ENCODE assay signal across 8 cellular contexts in the genomic region with DNA sequence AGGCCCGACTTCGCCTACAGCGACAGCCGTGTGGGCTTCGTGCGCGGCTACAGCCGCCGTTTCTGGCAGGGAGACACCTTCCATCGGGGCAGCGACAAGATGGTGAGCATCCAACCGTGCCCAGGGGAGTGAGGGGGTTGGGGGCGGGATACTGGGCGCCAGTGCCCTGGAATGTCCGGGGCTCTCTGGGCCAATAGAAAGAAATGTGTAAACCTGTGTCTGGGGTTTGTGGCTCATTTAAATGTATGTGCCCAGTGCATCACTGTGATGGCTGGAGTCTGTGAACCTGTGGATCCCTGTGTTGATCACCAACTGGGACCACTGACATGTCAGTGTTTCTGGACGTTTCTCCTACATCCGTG. TPM values are rescaled to one million over a fixed set of nuclear protein-coding genes. Genes with fewer than 3 reads are reported as not detected.
DNase-seq lines count a peak whose midpoint lies in the region; ATAC-seq and TF ChIP-seq lines count a peak whose summit lies in the region.

No MANE protein-coding gene starts in this region.

- no peak for ATAC-seq in GM19324 (IDR thresholded peaks at IDR 0.05; ENCODE audit: low FRiP score, unreplicated experiment)

- peaks cover 10% of the 10 kb centered on the region; the same call in 1 of the 2 replicates for H3K27me3 ChIP-seq in HUES64 (ENCODE audit: insufficient read depth, low read length)

- peaks cover 17 to 22% (median 18%) of the 10 kb centered on the region in 3 donors for H3K27me3 Mint-ChIP-seq in CD14-positive monocyte (ENCODE audit: low read depth in 3 of 3)
- peaks cover 39% of the 10 kb centered on the region for H3K27me3 Mint-ChIP-seq in nephron (ENCODE audit: low read depth)

- DNase-seq in CD14-positive monocyte (ENCODE audit: low spot score) (no peak), coronary artery (ENCODE audit: low spot score) (no peak), dermis blood vessel endothelial cell (no peak), NCI-H128 (lab: John Stamatoyannopoulos, UW; ENCODE audit: unreplicated experiment) (no peak), NOMO-1 treated with dmso at 0.1 percent for 144 hours (lab: John Stamatoyannopoulos, UW; ENCODE audit: unreplicated experiment) (no peak)

- H3K27ac Mint-ChIP-seq in CD14-positive monocyte = peak overlapping the region in 3 of 7 donors; percentile 26 to 54 (median 44)
- H3K27ac Mint-ChIP-seq in nephron = peak overlapping the region in 2 of 3 experiments; percentile 35 to 63

- H3K36me3 ChIP-seq in HUES64 (ENCODE audit: insufficient read depth, low read length) = peaks cover 22% of the 10 kb centered on the region

- TF ChIP-seq CTCF in CD14-positive monocyte (IDR thresholded peaks at IDR 0.05) (no peak), coronary artery (IDR thresholded peaks at IDR 0.05) (no peak), nephron (IDR thresholded peaks at IDR 0.05; ENCODE audit: unreplicated experiment in 3 of 3) (no peak)

- peak overlapping the region; percentile 86 to 93 for H3K4me3 Mint-ChIP-seq in CD14-positive monocyte
- H3K4me3 Mint-ChIP-seq in nephron = peak overlapping the region; percentile 92 to 94 (median 94)

- H3K36me3 Mint-ChIP-seq in CD14-positive monocyte (no peaks in the 10 kb centered on the region), nephron (ENCODE audit: low read depth) (no peaks in the 10 kb centered on the region)

- H3K9ac ChIP-seq in HUES64 (ENCODE audit: low read depth, low read length) = peak overlapping the region; percentile 95

- intact Hi-C loops in CD14-positive monocyte (cut with micrococcal nuclease) = no loop called here

- H3K4me1 Mint-ChIP-seq in CD14-positive monocyte (peaks cover 22% of the 10 kb centered on the region), nephron (peaks cover 31% of the 10 kb centered on the region)

- H3K4me1 ChIP-seq in HUES64 (ENCODE audit: insufficient read depth, low read length) = peaks cover 3% of the 10 kb centered on the region; the same call in 1 of the 2 replicates

- H3K9me3 Mint-ChIP-seq in CD14-positive monocyte = peaks cover 0 to 3% (median 0%) of the 10 kb centered on the region in 7 donors
- H3K9me3 Mint-ChIP-seq in nephron = no peaks in the 10 kb centered on the region

- WGBS in HUES64 = 3% methylated on average over 17 of the region's 17 CpGs

- H3K9me3 ChIP-seq in HUES64 (ENCODE audit: insufficient read depth, low read depth, low read length) = no peaks in the 10 kb centered on the region

- H3K27ac ChIP-seq in HUES64 (ENCODE audit: low read depth, low read length) (peak overlapping the region; percentile 73; the same call in 1 of the 2 replicates), coronary artery (peak overlapping the region; percentile 58 to 86)

- H3K4me3 ChIP-seq in HUES64 (ENCODE audit: low read length) (peak overlapping the region; percentile 78), coronary artery (peak overlapping the region; percentile 80)

RNA-seq across cellular contexts. Expression of a gene that starts 0.4 kb away (rescaled TPM):
- not detected for polyA plus RNA-seq in CD14-positive monocyte
- 13.5 TPM for polyA plus RNA-seq in HUES64 (2013, experiment 1 of 2)
- 15.0 TPM for polyA plus RNA-seq in HUES64 (2013, experiment 2 of 2)
- 2.2 and 2.9 TPM in 2 replicates for total RNA-seq in dermis blood vessel endothelial cell

RNA-seq across cellular contexts. Expression of a gene that starts 24.6 kb away (rescaled TPM):
- polyA plus RNA-seq in CD14-positive monocyte = not detected
- polyA plus RNA-seq in HUES64 (2013, experiment 1 of 2) = 0.15 TPM
- 0.25 TPM for polyA plus RNA-seq in HUES64 (2013, experiment 2 of 2)
- 128 and 158 TPM in 2 replicates for total RNA-seq in dermis blood vessel endothelial cell

RNA-seq across cellular contexts. Expression of a gene that starts 59.4 kb away (rescaled TPM):
- polyA plus RNA-seq in CD14-positive monocyte = 10 to 100 TPM; 21.8 to 22.8 TPM
- polyA plus RNA-seq in HUES64 (2013, experiment 1 of 2) = 18.6 TPM
- polyA plus RNA-seq in HUES64 (2013, experiment 2 of 2) = 17.2 TPM
- total RNA-seq in dermis blood vessel endothelial cell = 64.1 and 67.2 TPM in 2 replicates
